In genomic region chr1:19563336-19564097, GRCh38 we compare ENCODE assay signal across 9 cellular contexts.
DNase-seq lines count a peak whose midpoint lies in the region; ATAC-seq and TF ChIP-seq lines count a peak whose summit lies in the region.
"Had no signal": no experiment of that assay in that cellular context is flagged by ENCODE, and none has a peak within 500 bp of the region (broad histone marks: within the 10 kb centered on the region; RNA-seq: fewer than 3 reads in every experiment).

No MANE protein-coding gene starts in this region.

- H3K36me3 ChIP-seq in brain microvascular endothelial cell (replicated peaks) (no peaks in the 10 kb centered on the region), skeletal muscle tissue (ENCODE audit: control insufficient read depth in 3 of 3, insufficient read depth in 3 of 3, low read length in 3 of 3) (no peaks in the 10 kb centered on the region)

- H3K9me3 Mint-ChIP-seq in activated naive CD4-positive, alpha-beta T cell treated with anti-CD3 and anti-CD28 coated beads, Interleukin-2, amount 50 U/mL, for 72 hours = no peaks in the 10 kb centered on the region
- H3K9me3 Mint-ChIP-seq: central memory CD8-positive, alpha-beta T cell had no signal

- H3K4me3 ChIP-seq in brain microvascular endothelial cell (ENCODE audit: low read depth, low read length) = peak overlapping the region; percentile 15
- peak overlapping the region; percentile 26 to 65 (median 58) for H3K4me3 ChIP-seq in skeletal muscle tissue (ENCODE audit: low read length in 3 of 3)

- H3K27me3 ChIP-seq in brain microvascular endothelial cell (replicated peaks) = no peaks in the 10 kb centered on the region
- H3K27me3 ChIP-seq in skeletal muscle tissue (ENCODE audit: control insufficient read depth in 3 of 3, insufficient read depth in 3 of 3, low read length in 3 of 3) = no peaks in the 10 kb centered on the region

- no peaks in the 10 kb centered on the region for H3K9me3 ChIP-seq in skeletal muscle tissue (ENCODE audit: control insufficient read depth in 3 of 3, low read length in 3 of 3)

- H3K27ac Mint-ChIP-seq in activated naive CD4-positive, alpha-beta T cell treated with anti-CD3 and anti-CD28 coated beads, Interleukin-2, amount 50 U/mL, for 72 hours = no peak overlapping the region

- peak overlapping the region; percentile 56 to 64 (median 58) for H3K9ac ChIP-seq in skeletal muscle tissue (ENCODE audit: low read depth in 1 of 3, low read length in 3 of 3)

- H3K4me1 ChIP-seq in skeletal muscle tissue (ENCODE audit: control insufficient read depth in 3 of 3, insufficient read depth in 3 of 3, low read length in 3 of 3) = peaks cover 4 to 14% (median 12%) of the 10 kb centered on the region in 3 donors

- no peak overlapping the region for H3K27ac ChIP-seq in brain microvascular endothelial cell
- H3K27ac ChIP-seq in skeletal muscle tissue (ENCODE audit: low read depth, low read length) = peak overlapping the region; percentile 69

- ATAC-seq in HG03108 (IDR thresholded peaks at IDR 0.05; ENCODE audit: unreplicated experiment) (no peak), HG02571 (IDR thresholded peaks at IDR 0.05; ENCODE audit: unreplicated experiment) (no peak)
- no peak for ATAC-seq in activated naive CD4-positive, alpha-beta T cell treated with anti-CD3 and anti-CD28 coated beads, Interleukin-2, amount 50 U/mL, for 72 hours

- peak; percentile 46 for DNase-seq in ELR (ENCODE audit: low read depth)
- DNase-seq in brain microvascular endothelial cell = peak; percentile 11
- DNase-seq in islet precursor cell = peak; percentile 53
- no peak for DNase-seq in activated naive CD4-positive, alpha-beta T cell treated with anti-CD3 and anti-CD28 coated beads, Interleukin-2, amount 50 U/mL, for 72 hours (ENCODE audit: low spot score in 2 of 2)
- DNase-seq in HuH-7.5 (ENCODE audit: low spot score) = no peak

- no peak for TF ChIP-seq CTCF in brain microvascular endothelial cell (IDR thresholded peaks at IDR 0.05; ENCODE audit: low read depth, low read length, missing control alignments)

- no peaks in the 10 kb centered on the region for H3K36me3 Mint-ChIP-seq in activated naive CD4-positive, alpha-beta T cell treated with anti-CD3 and anti-CD28 coated beads, Interleukin-2, amount 50 U/mL, for 72 hours

- in situ Hi-C loops in brain microvascular endothelial cell (cut with HindIII; ENCODE audit: low pct_ligation_motif_present, low sequenced_read_pairs) = no loop called here

Comparison
In these comparisons a context has a peak if more than half of its experiments do, and no peak if none do; other contexts are left out.
1. DNase-seq: peak in ELR (single experiment), brain microvascular endothelial cell (single experiment) and islet precursor cell (single experiment); none in activated naive CD4-positive, alpha-beta T cell treated with anti-CD3 and anti-CD28 coated beads, Interleukin-2, amount 50 U/mL, for 72 hours (0 of 2) and HuH-7.5 (single experiment).